ENCODE assay signal across 2 cellular contexts in genomic region chr19:15717781-15718180, GRCh38.
TF ChIP-seq lines count a peak whose summit lies in the region.

No MANE protein-coding gene starts in this region.

TF ChIP-seq in Ishikawa, 13 proteins besides CTCF, POLR2A, EP300 and RAD21 (continued from another document):
- peak; percentile 83 for TF ChIP-seq REST (IDR thresholded peaks at IDR 0.05; ENCODE audit: low read depth)
TF ChIP-seq in Ishikawa: peak in this region for 1.

TF ChIP-seq in GM12878, 131 proteins besides CTCF, POLR2A, EP300 and RAD21 (continued from another document):
- peak; percentile 70; the same call in 1 of the 2 replicates for TF ChIP-seq REST (IDR thresholded peaks at IDR 0.05; ENCODE audit: low read depth, low read length)
